ENCODE assay signal across 14 cellular contexts in genomic region chr1:220843481-220844011, GRCh38. TPM values are rescaled to one million over a fixed set of nuclear protein-coding genes. Genes with fewer than 3 reads are reported as not detected.
DNase-seq lines count a peak whose midpoint lies in the region; ATAC-seq and TF ChIP-seq lines count a peak whose summit lies in the region.
"Had no signal": no experiment of that assay in that cellular context is flagged by ENCODE, and none has a peak within 500 bp of the region (broad histone marks: within the 10 kb centered on the region; RNA-seq: fewer than 3 reads in every experiment).

No MANE protein-coding gene starts in this region.

- H3K9me3 ChIP-seq in SK-N-SH = no peaks in the 10 kb centered on the region
- H3K9me3 ChIP-seq: Caco-2 had no signal

- no peaks in the 10 kb centered on the region; a peak in 1 of 4 replicates for H3K4me1 ChIP-seq in SK-N-SH (ENCODE audit: control insufficient read depth in 1 of 2, insufficient read depth in 2 of 2, low read depth in 1 of 2, low read length in 1 of 2)
- H3K4me1 ChIP-seq: Caco-2 had no signal

- H3K36me3 ChIP-seq in SK-N-SH (replicated peaks in 1 of 2; ENCODE audit: control insufficient read depth in 1 of 2, insufficient read depth in 2 of 2, low read length in 1 of 2) (no peaks in the 10 kb centered on the region), H7 (replicated peaks; ENCODE audit: control insufficient read depth, insufficient read depth, low read length) (no peaks in the 10 kb centered on the region)

- H3K36me3 Mint-ChIP-seq in neural crest cell (ENCODE audit: low read depth) = no peaks in the 10 kb centered on the region

- H3F3A ChIP-seq in SK-N-SH (replicated peaks; ENCODE audit: insufficient read depth) = no peaks in the 10 kb centered on the region

- H3K27me3 ChIP-seq in SK-N-SH (ENCODE audit: insufficient read depth) (no peaks in the 10 kb centered on the region), H7 (ENCODE audit: control insufficient read depth, insufficient read depth, low read length) (no peaks in the 10 kb centered on the region)

- no peaks in the 10 kb centered on the region for H3K79me2 ChIP-seq in SK-N-SH (ENCODE audit: insufficient read depth)

- no peaks in the 10 kb centered on the region for H3K9me2 ChIP-seq in SK-N-SH

- TF ChIP-seq CTCF in SK-N-SH (IDR thresholded peaks at IDR 0.05) (no peak), neural crest cell (conservative IDR thresholded peaks at IDR 0.05) (no peak)

- no peak for TF ChIP-seq RAD21 in SK-N-SH (IDR thresholded peaks at IDR 0.05; ENCODE audit: low read length)

- H3K9ac ChIP-seq in SK-N-SH = no peak overlapping the region

- no peaks in the 10 kb centered on the region for H3K9me3 Mint-ChIP-seq in neural crest cell

- POLR2A ChIA-PET in SK-N-SH (lab: Yijun Ruan, JAX) = no interaction called here

- WGBS in SK-N-SH (ENCODE audit: low lambda C conversion rate) = 70% methylated on average over 6 of the region's 6 CpGs

- peaks cover 15% of the 10 kb centered on the region for H3K4me1 Mint-ChIP-seq in neural crest cell

- no peak overlapping the region for H3K4me2 ChIP-seq in SK-N-SH

- no peak for TF ChIP-seq EP300 in SK-N-SH (IDR thresholded peaks at IDR 0.05; ENCODE audit: borderline replicate concordance in 1 of 2, low read depth in 1 of 2, low read length in 1 of 2)

- peak overlapping the region; percentile 69 for H3K27ac Mint-ChIP-seq in neural crest cell (ENCODE audit: unreplicated experiment)

- H2AFZ ChIP-seq in SK-N-SH (ENCODE audit: low read depth) = no peak overlapping the region

- H3K27ac ChIP-seq in SK-N-SH (ENCODE audit: low read depth in 2 of 2, low read length in 1 of 2) = peak overlapping the region in 1 of 2 experiments; percentile 82; a peak in 2 of 4 replicates

- DNase-seq in SK-N-SH (no peak), globus pallidus (ENCODE audit: low spot score) (peak; percentile 7), neural crest cell (ENCODE audit: low read depth, low spot score) (no peak), superior temporal gyrus (ENCODE audit: extremely low spot score) (no peak), H7 (no peak)
- no peak for DNase-seq in activated naive CD4-positive, alpha-beta T cell treated with Interleukin-2 at 50 U/mL for 16 hours
- DNase-seq: Caco-2, mammary epithelial cell, PC-3, retina had no signal

- H3K4me3 Mint-ChIP-seq in neural crest cell = no peak overlapping the region

- CTCF ChIA-PET in SK-N-SH (lab: Yijun Ruan, JAX) = interaction anchor here (1.2 to 1.4 kb wide), 2 partner anchors 29 to 67 kb away, joined by 3 read pairs; no protein-coding TSS in a partner anchor

- peak; percentile 56; the same call in 2 of the 3 replicates for ATAC-seq in SK-N-SH treated with all-trans-retinoic acid at 6 μM for 48 hours
- ATAC-seq in GM21447 (IDR thresholded peaks at IDR 0.05; ENCODE audit: unreplicated experiment) = no peak
- ATAC-seq: PC-3 had no signal

- H4K20me1 ChIP-seq in SK-N-SH (ENCODE audit: insufficient read depth) = no peaks in the 10 kb centered on the region

- no peaks in the 10 kb centered on the region for H3K27me3 Mint-ChIP-seq in neural crest cell (ENCODE audit: low read depth)

- H3K4me3 ChIP-seq in SK-N-SH (ENCODE audit: low read depth in 2 of 2, low read length in 1 of 2) = no peak overlapping the region
- H3K4me3 ChIP-seq in H7 (ENCODE audit: insufficient read depth, low read depth, low read length) = no peak overlapping the region

TF ChIP-seq in SK-N-SH treated with all-trans-retinoic acid at 6 μM for 48 hours, 23 proteins besides CTCF, POLR2A, EP300 and RAD21:
- TF ChIP-seq ESRRG (CRISPR knock-in tag; IDR thresholded peaks at IDR 0.05) (no peak), ZNF565 (CRISPR knock-in tag; conservative IDR thresholded peaks at IDR 0.05; ENCODE audit: low read depth) (no peak), ZFP30 (CRISPR knock-in tag; IDR thresholded peaks at IDR 0.05) (no peak), OSR1 (CRISPR knock-in tag; IDR thresholded peaks at IDR 0.05) (no peak)
- TF ChIP-seq, protein P1, sequence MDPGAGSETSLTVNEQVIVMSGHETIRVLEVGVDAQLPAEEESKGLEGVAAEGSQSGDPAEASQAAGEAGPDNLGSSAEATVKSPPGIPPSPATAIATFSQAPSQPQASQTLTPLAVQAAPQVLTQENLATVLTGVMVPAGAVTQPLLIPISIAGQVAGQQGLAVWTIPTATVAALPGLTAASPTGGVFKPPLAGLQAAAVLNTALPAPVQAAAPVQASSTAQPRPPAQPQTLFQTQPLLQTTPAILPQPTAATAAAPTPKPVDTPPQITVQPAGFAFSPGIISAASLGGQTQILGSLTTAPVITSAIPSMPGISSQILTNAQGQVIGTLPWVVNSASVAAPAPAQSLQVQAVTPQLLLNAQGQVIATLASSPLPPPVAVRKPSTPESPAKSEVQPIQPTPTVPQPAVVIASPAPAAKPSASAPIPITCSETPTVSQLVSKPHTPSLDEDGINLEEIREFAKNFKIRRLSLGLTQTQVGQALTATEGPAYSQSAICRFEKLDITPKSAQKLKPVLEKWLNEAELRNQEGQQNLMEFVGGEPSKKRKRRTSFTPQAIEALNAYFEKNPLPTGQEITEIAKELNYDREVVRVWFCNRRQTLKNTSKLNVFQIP (CRISPR knock-in tag; IDR thresholded peaks at IDR 0.05; ENCODE audit: borderline replicate concordance, low read depth) = no peak

TF ChIP-seq in SK-N-SH, 30 proteins besides CTCF, POLR2A, EP300 and RAD21 (continues in another document):
- TF ChIP-seq SIN3A (IDR thresholded peaks at IDR 0.05; ENCODE audit: borderline replicate concordance, low read depth, low read length) (no peak), NRF1 (IDR thresholded peaks at IDR 0.05; ENCODE audit: low read depth, low read length) (no peak), ZBTB33 (IDR thresholded peaks at IDR 0.05; ENCODE audit: borderline replicate concordance, low read depth) (no peak), JUND (IDR thresholded peaks at IDR 0.05) (no peak), FOXM1 (IDR thresholded peaks at IDR 0.05; ENCODE audit: low read depth) (no peak), RFX5 (IDR thresholded peaks at IDR 0.05; ENCODE audit: low read length) (no peak), RCOR1 (IDR thresholded peaks at IDR 0.05; ENCODE audit: low read length) (no peak), NFIC (IDR thresholded peaks at IDR 0.05; ENCODE audit: borderline replicate concordance) (no peak), YY1 (IDR thresholded peaks at IDR 0.05; ENCODE audit: low read depth) (no peak), MXI1 (IDR thresholded peaks at IDR 0.05; ENCODE audit: low read depth, low read length) (no peak), RXRA (IDR thresholded peaks at IDR 0.05; ENCODE audit: borderline replicate concordance, low read depth) (no peak), USF2 (IDR thresholded peaks at IDR 0.05; ENCODE audit: borderline replicate concordance, low read depth, low read length) (no peak), CHD2 (IDR thresholded peaks at IDR 0.05; ENCODE audit: low read length, partially characterized antibody) (no peak), FOSL2 (IDR thresholded peaks at IDR 0.05; ENCODE audit: borderline replicate concordance, low read depth) (no peak), ELF1 (IDR thresholded peaks at IDR 0.05) (no peak)
- TF ChIP-seq, protein P2, sequence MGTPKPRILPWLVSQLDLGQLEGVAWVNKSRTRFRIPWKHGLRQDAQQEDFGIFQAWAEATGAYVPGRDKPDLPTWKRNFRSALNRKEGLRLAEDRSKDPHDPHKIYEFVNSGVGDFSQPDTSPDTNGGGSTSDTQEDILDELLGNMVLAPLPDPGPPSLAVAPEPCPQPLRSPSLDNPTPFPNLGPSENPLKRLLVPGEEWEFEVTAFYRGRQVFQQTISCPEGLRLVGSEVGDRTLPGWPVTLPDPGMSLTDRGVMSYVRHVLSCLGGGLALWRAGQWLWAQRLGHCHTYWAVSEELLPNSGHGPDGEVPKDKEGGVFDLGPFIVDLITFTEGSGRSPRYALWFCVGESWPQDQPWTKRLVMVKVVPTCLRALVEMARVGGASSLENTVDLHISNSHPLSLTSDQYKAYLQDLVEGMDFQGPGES (IDR thresholded peaks at IDR 0.05; ENCODE audit: low read depth, low read length) = no peak

RNA-seq across cellular contexts. Expression of gene HLX, which starts 35.7 kb away (rescaled TPM):
- polyA plus RNA-seq in SK-N-SH (2012; rRNA removed) = 8.6 and 21.4 TPM in 2 replicates
- polyA plus RNA-seq in SK-N-SH (2012; cell fraction: cytosol; rRNA removed) = 11.7 TPM in 2 replicates
- 17.6 and 19.7 TPM in 2 replicates for polyA plus RNA-seq in SK-N-SH (2012; cell fraction: nucleus; rRNA removed)
- 0.43 and 0.61 TPM in 2 replicates for total RNA-seq in neural crest cell
- total RNA-seq in H7 (2014; rRNA removed; shearing (Covaris generic)) = 0.21 TPM in 1 of 2 replicates, not detected in the other
- total RNA-seq: Caco-2 had no signal

RNA-seq across cellular contexts. Expression of gene MTARC1, which starts 56.8 kb away (rescaled TPM):
- polyA plus RNA-seq in SK-N-SH (2012; rRNA removed) = 5.4 and 6.1 TPM in 2 replicates
- polyA plus RNA-seq in SK-N-SH (2012; cell fraction: cytosol; rRNA removed) = 6.3 and 9.4 TPM in 2 replicates
- 2.6 and 4.3 TPM in 2 replicates for polyA plus RNA-seq in SK-N-SH (2012; cell fraction: nucleus; rRNA removed)
- total RNA-seq in neural crest cell = 28.3 and 28.5 TPM in 2 replicates
- total RNA-seq in H7 (2014; rRNA removed; shearing (Covaris generic)) = 28.6 and 31.2 TPM in 2 replicates
- total RNA-seq: A172; T-helper 2 cell treated with Interferon-gamma antibody and Interleukin-4, amounts not matched to agents 100 ng/mL and 5 ng/mL, for 36 hours had no signal
